ENCODE assay signal across 8 cellular contexts in the genomic region with DNA sequence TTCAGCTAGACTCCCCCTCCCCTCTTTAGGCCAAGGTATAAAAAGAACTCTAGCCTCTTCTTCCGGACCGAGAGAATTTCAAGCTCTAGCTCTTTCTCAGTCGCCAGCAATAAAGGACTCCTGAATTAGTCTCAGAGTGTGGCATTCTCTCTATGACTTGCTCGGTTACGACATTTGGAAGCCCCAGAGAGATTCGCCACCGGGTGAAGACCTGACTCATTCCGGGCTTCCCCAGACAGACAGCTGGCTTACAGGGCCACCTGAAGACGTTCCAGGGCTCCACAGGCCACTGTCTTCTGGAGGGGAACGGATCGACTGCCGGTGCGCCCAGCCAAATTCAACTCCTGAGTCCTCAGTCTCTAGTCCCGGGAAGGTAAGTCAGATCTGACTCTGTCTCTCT. TPM values are rescaled to one million over a fixed set of nuclear protein-coding genes. Genes with fewer than 3 reads are reported as not detected.
A peak's percentile ranks its signal among the peaks of the same experiment; 100 is the strongest.
DNase-seq lines count a peak whose midpoint lies in the region; ATAC-seq, FAIRE-seq and TF ChIP-seq lines count a peak whose summit lies in the region.

A gene (plus strand): TSS at position 234 of the 400 bp plus-strand sequence. CDS start 15,510 bp downstream, outside the sequence.

- FAIRE-seq in kidney (lab: Jason Lieb, UNC): no peak

- intact Hi-C loops in sciatic nerve (cut with DNase I) (no loop called here), kidney (cut with DNase I) (no loop called here)

- H3K4me3 ChIP-seq in WERI-Rb-1 (ENCODE audit: low read depth, low read length) (peak within 1 kb of the TSS; percentile 35), kidney (ENCODE audit: low read length in 2 of 2) (peak within 1 kb of the TSS in 1 of 2 donors; percentile 64)

- H3K27me3 ChIP-seq in WERI-Rb-1 (ENCODE audit: insufficient read depth, low read depth, severe bottlenecking): no peaks in the 10 kb centered on the region

- H3K27ac ChIP-seq in WERI-Rb-1 (peak within 1 kb of the TSS; percentile 97), kidney (ENCODE audit: low read depth in 2 of 2, low read length in 2 of 2) (no peak within 1 kb of the TSS)

- H3K9me3 ChIP-seq in WERI-Rb-1 (ENCODE audit: severe bottlenecking) (no peaks in the 10 kb centered on the region), kidney (ENCODE audit: control insufficient read depth in 1 of 2, low read length in 2 of 2) (no peaks in the 10 kb centered on the region)

- H3K36me3 ChIP-seq in WERI-Rb-1: no peaks in the 10 kb centered on the region
- no peaks in the 10 kb centered on the region for H3K36me3 ChIP-seq in kidney (ENCODE audit: control insufficient read depth in 1 of 2, insufficient read depth in 2 of 2, low read length in 2 of 2)

- no peak within 1 kb of the TSS for H3K9ac ChIP-seq in kidney (ENCODE audit: low read length in 2 of 2)

- TF ChIP-seq CTCF in WERI-Rb-1 (IDR thresholded peaks at IDR 0.05; ENCODE audit: low read depth, low read length): no peak
- no peak for TF ChIP-seq CTCF in kidney (IDR thresholded peaks at IDR 0.05; ENCODE audit: borderline replicate concordance, extremely low read depth, insufficient read depth)

- H3K4me1 ChIP-seq in kidney (ENCODE audit: control insufficient read depth in 1 of 2, insufficient read depth in 1 of 2, low read depth in 1 of 2, low read length in 2 of 2): peaks cover 0 to 2% of the 10 kb centered on the region in 2 donors

- DNase-seq in stimulated activated CD4-positive, alpha-beta T cell treated with anti-CD3 and anti-CD28 coated beads, Interleukin-12 subunit alpha, Interleukin-12 subunit beta, amount 100 ng/mL, for 48 hours (ENCODE audit: low read depth in 2 of 3, low spot score in 1 of 3): peak in 2 of 3 donors; percentile 5 to 8
- no peak for DNase-seq in stimulated activated CD4-positive, alpha-beta T cell treated with anti-CD3 and anti-CD28 coated beads, Interleukin-4, amount 100 ng/mL, for 4 hours
- DNase-seq in WERI-Rb-1 (no peak), sciatic nerve (ENCODE audit: low spot score) (no peak), kidney (no peak), NCI-H1417 (lab: John Stamatoyannopoulos, UW) (no peak), NCI-H226 (no peak)

- ATAC-seq in HG02885 (IDR thresholded peaks at IDR 0.05; ENCODE audit: poor library complexity, unreplicated experiment): peak; percentile 95
- ATAC-seq in sciatic nerve: peak; percentile 67

RNA-seq across cellular contexts. Expression of the gene that starts here (rescaled TPM):
- total RNA-seq in sciatic nerve (1.3 TPM), kidney (not detected)
- not detected for polyA plus RNA-seq in kidney (ENCODE audit: insufficient read depth, low read depth, low replicate concordance)

Comparison
In these comparisons a context has a peak if more than half of its experiments do, and no peak if none do; other contexts are left out.
1. DNase-seq: peak in stimulated activated CD4-positive, alpha-beta T cell treated with anti-CD3 and anti-CD28 coated beads, Interleukin-12 subunit alpha, Interleukin-12 subunit beta, amount 100 ng/mL, for 48 hours (2 of 3); none in stimulated activated CD4-positive, alpha-beta T cell treated with anti-CD3 and anti-CD28 coated beads, Interleukin-4, amount 100 ng/mL, for 4 hours (0 of 2), WERI-Rb-1 (single experiment), sciatic nerve (single experiment), kidney (single experiment), NCI-H1417 (0 of 3) and NCI-H226 (single experiment).